ENCODE assay signal across 8 cellular contexts in the genomic region with DNA sequence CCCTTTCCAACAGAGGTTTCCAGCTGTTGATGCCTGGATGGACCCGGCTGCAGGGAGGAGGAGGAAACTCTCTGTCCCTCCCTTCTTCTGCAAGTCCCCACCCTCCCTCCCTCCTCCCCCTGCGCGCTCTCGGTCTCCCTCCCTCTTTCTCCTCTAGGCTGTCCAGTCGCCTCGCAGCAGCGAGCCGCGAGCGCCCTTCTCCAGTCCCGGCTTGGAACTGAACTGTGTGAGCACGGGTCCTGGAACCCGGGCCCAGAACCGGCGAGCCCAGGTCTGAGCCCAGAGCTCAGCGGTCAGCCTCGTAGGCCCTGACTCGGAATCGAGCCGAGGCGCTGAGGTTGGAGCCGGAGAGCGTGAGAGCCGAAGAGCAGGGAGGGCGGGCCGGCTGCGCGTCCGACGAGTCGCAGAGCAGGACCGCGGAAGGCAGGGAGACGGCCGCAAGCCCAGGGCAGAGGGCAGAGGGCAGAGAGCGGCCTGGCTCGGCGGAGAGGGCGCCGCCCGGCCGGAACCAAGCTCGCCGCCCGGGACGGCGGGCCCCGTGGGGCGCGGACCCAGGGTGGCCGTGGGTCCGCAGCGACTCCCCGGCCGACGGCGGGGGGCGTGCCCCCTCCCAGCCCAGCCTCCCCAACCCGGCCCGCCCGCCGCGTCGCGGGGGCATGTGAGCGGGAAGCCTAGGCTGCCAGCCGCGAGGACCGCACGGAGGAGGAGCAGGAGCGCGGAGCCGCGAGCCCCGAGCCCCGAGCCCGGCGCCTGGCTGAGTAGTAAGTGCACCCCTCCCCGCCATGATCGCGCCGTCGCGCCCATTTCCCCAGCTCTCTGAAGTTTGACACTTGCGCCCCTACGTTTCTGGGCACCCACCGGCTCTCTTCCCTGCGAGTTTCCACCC. TPM values are rescaled to one million over a fixed set of nuclear protein-coding genes. Genes with fewer than 3 reads are reported as not detected.
DNase-seq lines count a peak whose midpoint lies in the region; ATAC-seq, FAIRE-seq and TF ChIP-seq lines count a peak whose summit lies in the region.

A gene (plus strand): TSS at position 165 of the 886 bp plus-strand sequence. CDS start 39,801 bp downstream, outside the sequence.

- intact Hi-C loops in naive thymus-derived CD4-positive, alpha-beta T cell (cut with micrococcal nuclease) = no loop called here

- H3K27me3 ChIP-seq in AG04450 (ENCODE audit: control insufficient read depth, insufficient read depth, low read length) = peaks cover 20% of the 10 kb centered on the region
- H3K27me3 ChIP-seq in naive thymus-derived CD4-positive, alpha-beta T cell (ENCODE audit: control insufficient read depth in 2 of 2, insufficient read depth in 2 of 2, low read length in 2 of 2) = peaks cover 0 to 5% of the 10 kb centered on the region in 2 donors

- DNase-seq in AG04450 (ENCODE audit: low read depth, low spot score) (peak; percentile 61), HCEC 1CT (peak; percentile 88), NCI-H748 treated with DMSO at 0.1 percent for 48 hours (lab: John Stamatoyannopoulos, UW) (peak; percentile 41), frontal cortex (ENCODE audit: low spot score in 2 of 2) (peak; percentile 85 to 86)
- DNase-seq in naive thymus-derived CD4-positive, alpha-beta T cell = peak in 1 of 9 donors; percentile 24

- H3K9me3 Mint-ChIP-seq in activated naive CD8-positive, alpha-beta T cell (ENCODE audit: low read depth) = peaks cover 4% of the 10 kb centered on the region
- peaks cover 0 to 5% (median 1%) of the 10 kb centered on the region in 11 donors for H3K9me3 Mint-ChIP-seq in naive thymus-derived CD4-positive, alpha-beta T cell

- H3K27ac ChIP-seq in AG04450 (ENCODE audit: low read depth, low read length) (no peak within 1 kb of the TSS), urinary bladder (ENCODE audit: low read depth) (peak within 1 kb of the TSS; percentile 79)
- H3K27ac ChIP-seq in naive thymus-derived CD4-positive, alpha-beta T cell (ENCODE audit: low read depth, low read length) = no peak within 1 kb of the TSS

- no peaks in the 10 kb centered on the region for H3K36me3 ChIP-seq in naive thymus-derived CD4-positive, alpha-beta T cell (ENCODE audit: control insufficient read depth in 2 of 3, insufficient read depth in 3 of 3, low read length in 3 of 3)
- H3K36me3 ChIP-seq in urinary bladder (ENCODE audit: insufficient read depth) = no peaks in the 10 kb centered on the region

- no peak within 1 kb of the TSS for H3K27ac Mint-ChIP-seq in activated naive CD8-positive, alpha-beta T cell
- H3K27ac Mint-ChIP-seq in naive thymus-derived CD4-positive, alpha-beta T cell = no peak within 1 kb of the TSS

- no peak for FAIRE-seq in frontal cortex (lab: Jason Lieb, UNC)

- peak; percentile 69 for ATAC-seq in naive thymus-derived CD4-positive, alpha-beta T cell
- no peak for ATAC-seq in GM21528 (IDR thresholded peaks at IDR 0.05; ENCODE audit: low FRiP score, unreplicated experiment)

- POLR2A ChIA-PET in AG04450 (lab: Yijun Ruan, JAX) = interaction anchor here (0.5 to 1.0 kb wide), 6 partner anchors 54 to 212 kb away, joined by 3 to 5 read pairs (median 3); a partner anchor contains a TSS
- POLR2A ChIA-PET in naive thymus-derived CD4-positive, alpha-beta T cell (lab: Charles Lee) = no interaction called here

- peaks cover 0 to 4% of the 10 kb centered on the region in 2 donors for H3K4me1 ChIP-seq in naive thymus-derived CD4-positive, alpha-beta T cell (ENCODE audit: control insufficient read depth in 2 of 2, insufficient read depth in 2 of 2, low read length in 2 of 2)
- H3K4me1 ChIP-seq in urinary bladder (ENCODE audit: insufficient read depth) = no peaks in the 10 kb centered on the region

- TF ChIP-seq CTCF in AG04450 (IDR thresholded peaks at IDR 0.05; ENCODE audit: low read depth, low read length) = peak; percentile 22; the same call in 1 of the 2 replicates

- H3K4me1 Mint-ChIP-seq in activated naive CD8-positive, alpha-beta T cell (ENCODE audit: low read depth) = peaks cover 23% of the 10 kb centered on the region
- peaks cover 0 to 28% (median 22%) of the 10 kb centered on the region in 7 donors for H3K4me1 Mint-ChIP-seq in naive thymus-derived CD4-positive, alpha-beta T cell

- H3K4me3 ChIP-seq in AG04450 (ENCODE audit: low read depth, low read length) (peak within 1 kb of the TSS; percentile 74), urinary bladder (ENCODE audit: low read depth, low read length) (peak within 1 kb of the TSS; percentile 84)
- H3K4me3 ChIP-seq in naive thymus-derived CD4-positive, alpha-beta T cell (ENCODE audit: low read length) = peak within 1 kb of the TSS; percentile 55

- H3K36me3 Mint-ChIP-seq in activated naive CD8-positive, alpha-beta T cell = no peaks in the 10 kb centered on the region
- H3K36me3 Mint-ChIP-seq in naive thymus-derived CD4-positive, alpha-beta T cell = peaks cover 0 to 6% (median 1%) of the 10 kb centered on the region in 5 donors

- under 1% methylated on average over 88 of the region's 88 CpGs for WGBS in urinary bladder

- H3K9me3 ChIP-seq in AG04450 (ENCODE audit: control insufficient read depth, insufficient read depth, low read length) = no peaks in the 10 kb centered on the region; the same call in 1 of the 2 replicates
- H3K9me3 ChIP-seq in naive thymus-derived CD4-positive, alpha-beta T cell (ENCODE audit: control insufficient read depth in 2 of 3, low read length in 3 of 3) = no peaks in the 10 kb centered on the region

- H3K4me3 Mint-ChIP-seq in activated naive CD8-positive, alpha-beta T cell = peak within 1 kb of the TSS; percentile 86
- peak within 1 kb of the TSS; percentile 49 to 88 (median 75) for H3K4me3 Mint-ChIP-seq in naive thymus-derived CD4-positive, alpha-beta T cell

- H3K27me3 Mint-ChIP-seq in activated naive CD8-positive, alpha-beta T cell = peaks cover 42% of the 10 kb centered on the region
- H3K27me3 Mint-ChIP-seq in naive thymus-derived CD4-positive, alpha-beta T cell = peaks cover 50 to 89% (median 65%) of the 10 kb centered on the region in 5 donors

- CTCF ChIA-PET in AG04450 (lab: Charles Lee) = interaction anchor here (0.6 to 2.3 kb wide), 5 partner anchors 8 to 202 kb away, joined by 4 to 16 read pairs (median 9); no protein-coding TSS in a partner anchor
- CTCF ChIA-PET in naive thymus-derived CD4-positive, alpha-beta T cell (lab: Charles Lee) = no interaction called here

RNA-seq across cellular contexts. Expression of the gene that starts here (rescaled TPM):
- polyA plus RNA-seq in AG04450 (2011; rRNA removed) = 1.8 and 2.0 TPM in 2 replicates
- polyA minus RNA-seq in AG04450 (2011; rRNA and poly(A)+ RNA removed) = 2.7 and 5.2 TPM in 2 replicates
- total RNA-seq in frontal cortex = 1.6 TPM
- 10 to 100 TPM in 1 of 5 experiments, 1 to 10 TPM in 1, under 1 TPM in 3; 0.24 to 10.1 (median 0.85) TPM for total RNA-seq in naive thymus-derived CD4-positive, alpha-beta T cell
- polyA plus RNA-seq in naive thymus-derived CD4-positive, alpha-beta T cell = not detected
- 12.8 TPM for total RNA-seq in urinary bladder
- polyA plus RNA-seq in urinary bladder = 41.9 TPM

Comparison
In these comparisons a context has a peak if more than half of its experiments do, and no peak if none do; other contexts are left out.
1. RNA of the gene that starts here (polyA plus RNA-seq): 41.9 TPM in urinary bladder (single experiment); 1.8 to 2.0 TPM in AG04450 and not detected in naive thymus-derived CD4-positive, alpha-beta T cell; every median in the first group is over 10 times any median in the second.
2. Peak in every context shown above with its lines, with median percentiles within 50 percentile points of each other: H3K4me3 ChIP-seq.